Comparison of ENCODE assay signal across 11 cellular contexts in the genomic region with DNA sequence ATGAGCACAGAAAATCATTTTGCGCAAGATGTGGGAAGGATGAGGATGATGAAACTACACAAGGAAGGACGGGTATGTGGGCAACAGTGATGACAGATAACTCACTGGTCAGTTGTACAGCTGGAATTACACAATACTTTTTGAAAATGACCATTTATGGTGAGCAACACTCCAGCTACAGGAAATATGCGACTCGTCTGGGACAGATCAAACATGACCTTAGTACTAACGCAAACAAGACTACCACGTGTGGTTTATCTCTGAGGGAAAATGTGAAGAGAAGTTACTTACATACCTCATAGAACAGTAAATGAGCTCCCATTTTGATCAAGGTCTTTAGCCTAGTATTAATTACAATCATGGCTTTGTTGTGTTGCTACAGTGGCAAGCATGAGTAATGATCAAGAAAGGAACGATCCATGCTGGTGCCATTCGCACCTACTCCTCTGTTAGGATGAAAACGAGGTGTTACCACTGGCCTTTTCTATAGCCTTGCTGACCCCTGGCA.
DNase-seq lines count a peak whose midpoint lies in the region; ATAC-seq and TF ChIP-seq lines count a peak whose summit lies in the region.
"Had no signal": no experiment of that assay in that cellular context is flagged by ENCODE, and none has a peak within 500 bp of the region (broad histone marks: within the 10 kb centered on the region; RNA-seq: fewer than 3 reads in every experiment).

No MANE protein-coding gene starts in this region.

- H3K4me1 Mint-ChIP-seq in Calu3 (ENCODE audit: low read depth, unreplicated experiment) = peaks cover 37% of the 10 kb centered on the region

- peak; percentile 52 for TF ChIP-seq EP300 in ovary (IDR thresholded peaks at IDR 0.05)

- no peaks in the 10 kb centered on the region for H3K9me3 ChIP-seq in ovary

- intact Hi-C loops in Calu3 (cut with micrococcal nuclease; ENCODE audit: unreplicated experiment) = no loop called here
- intact Hi-C loops in ovary (cut with DNase I) = loop anchor here in 2 of 4 donors (5.0 to 10.0 kb wide), 3 partner anchors 59 to 459 kb away; a partner anchor contains a TSS

- peaks cover 16% of the 10 kb centered on the region for H3K4me1 ChIP-seq in ovary (ENCODE audit: insufficient read depth)

- no peak overlapping the region for H3K4me3 Mint-ChIP-seq in Calu3 (ENCODE audit: low read depth, unreplicated experiment)

- H3K36me3 Mint-ChIP-seq in Calu3 (ENCODE audit: insufficient read depth, unreplicated experiment) = no peaks in the 10 kb centered on the region

- H3K4me3 ChIP-seq in fibroblast of pulmonary artery (replicated peaks; ENCODE audit: low read depth, low read length) (no peak overlapping the region), ovary (no peak overlapping the region)

- WGBS in ovary, 3 donors = 31 to 44% (median 41%) methylated on average over 9 of the region's 9 CpGs

- CTCF ChIA-PET in Calu3 (lab: Charles Lee) = no interaction called here

- H3K27ac Mint-ChIP-seq in Calu3 (ENCODE audit: unreplicated experiment) = peak overlapping the region; percentile 78

- peaks cover 2% of the 10 kb centered on the region for H3K9me3 Mint-ChIP-seq in Calu3 (ENCODE audit: low read depth, unreplicated experiment)

- no peak for ATAC-seq in GM21367 (IDR thresholded peaks at IDR 0.05; ENCODE audit: unreplicated experiment)

- TF ChIP-seq POLR2A in ovary (IDR thresholded peaks at IDR 0.05) = no peak

- no peaks in the 10 kb centered on the region for H3K27me3 Mint-ChIP-seq in Calu3 (ENCODE audit: unreplicated experiment)

- peak overlapping the region in 1 of 2 donors; percentile 51 for H3K27ac ChIP-seq in ovary

- BruUV-seq in Calu3 (replicated peaks; lab: Mats Ljungman, UMichigan) = no TSS peak

- no peak for TF ChIP-seq CTCF in Calu3 (IDR thresholded peaks at IDR 0.05; ENCODE audit: unreplicated experiment)
- no peak for TF ChIP-seq CTCF in fibroblast of pulmonary artery (IDR thresholded peaks at IDR 0.05; ENCODE audit: low read length, missing control alignments)
- TF ChIP-seq CTCF in ovary (IDR thresholded peaks at IDR 0.05) = no peak

- H3K36me3 ChIP-seq in ovary = no peaks in the 10 kb centered on the region

- DNase-seq in Calu3 (no peak), RKO (ENCODE audit: low spot score) (peak; percentile 81), fibroblast of pulmonary artery (ENCODE audit: low read depth) (peak; percentile 99), ovary (peak in 2 of 5 donors; percentile 31 to 52), D341Med (ENCODE audit: low spot score) (no peak), amniotic stem cell (lab: John Stamatoyannopoulos, UW) (no peak)
- no peak for DNase-seq in activated CD4-positive, alpha-beta T cell treated with anti-CD3 and anti-CD28 coated beads for 4 hours
- DNase-seq: activated CD4-positive, alpha-beta T cell treated with anti-CD3 and anti-CD28 coated beads, Interleukin-2, amount 50 U/mL, for 1 hour; NCI-H1092; posterior cingulate gyrus had no signal

- no peaks in the 10 kb centered on the region for H3K27me3 ChIP-seq in ovary

Comparison
In these comparisons a context has a peak if more than half of its experiments do, and no peak if none do; other contexts are left out.
1. DNase-seq: peak in RKO (single experiment) and fibroblast of pulmonary artery (single experiment); none in Calu3 (single experiment), D341Med (single experiment), amniotic stem cell (single experiment) and activated CD4-positive, alpha-beta T cell treated with anti-CD3 and anti-CD28 coated beads for 4 hours (0 of 2).